ENCODE assay signal across 8 cellular contexts in genomic region chrX:108439434-108439883, GRCh38. TPM values are rescaled to one million over a fixed set of nuclear protein-coding genes. Genes with fewer than 3 reads are reported as not detected.
DNase-seq lines count a peak whose midpoint lies in the region; ATAC-seq and TF ChIP-seq lines count a peak whose summit lies in the region.

COL4A5 (plus strand) TSS chrX:108439838; CDS start chrX:108440126, 288 bp downstream.

- TF ChIP-seq CTCF in GM06990 (IDR thresholded peaks at IDR 0.05; ENCODE audit: insufficient read depth, low read length, poor library complexity, severe bottlenecking), result no peak

- peak within 1 kb of the TSS; percentile 87 for H4K12ac ChIP-seq in trophoblast cell (ENCODE audit: low read depth, low read length)

- H2BK12ac ChIP-seq in trophoblast cell (ENCODE audit: low read length), result no peak within 1 kb of the TSS

- peak within 1 kb of the TSS; percentile 71 for H3K4me2 ChIP-seq in trophoblast cell (ENCODE audit: low read length)

- H3K79me1 ChIP-seq in trophoblast cell (ENCODE audit: low read length), result peaks cover 10% of the 10 kb centered on the region

- peak within 1 kb of the TSS; percentile 86 for H3K27ac ChIP-seq in trophoblast cell (ENCODE audit: low read depth, low read length)

- peak within 1 kb of the TSS; percentile 23 for H2AK5ac ChIP-seq in trophoblast cell (ENCODE audit: low read length)

- peaks cover 3% of the 10 kb centered on the region for H3K79me2 ChIP-seq in trophoblast cell (ENCODE audit: control insufficient read depth, insufficient read depth, low read length, poor library complexity)

- WGBS in trophoblast cell (ENCODE audit: extremely low coverage, insufficient coverage, insufficient read length), result no CpG with 5 or more reads among the region's 12 CpGs

- intact Hi-C loops in left cardiac atrium (cut with DNase I), result no loop called here

- H2AFZ ChIP-seq in trophoblast cell (ENCODE audit: insufficient read depth, low read length, poor library complexity), result peak within 1 kb of the TSS; percentile 25

- H3K27me3 ChIP-seq in GM06990 (replicated peaks; ENCODE audit: control insufficient read depth, insufficient read depth, low read length), result no peaks in the 10 kb centered on the region; the same call in 1 of the 2 replicates
- no peaks in the 10 kb centered on the region for H3K27me3 ChIP-seq in trophoblast cell (ENCODE audit: insufficient read depth, low read length)

- no peaks in the 10 kb centered on the region for H3K4me1 ChIP-seq in trophoblast cell (ENCODE audit: control insufficient read depth in 1 of 2, insufficient read depth in 2 of 2, low read length in 2 of 2)

- H3K4me3 ChIP-seq in GM06990 (replicated peaks; ENCODE audit: low read depth, low read length), result peak within 1 kb of the TSS; percentile 29
- peak within 1 kb of the TSS; percentile 71 for H3K4me3 ChIP-seq in trophoblast cell (ENCODE audit: low read depth, low read length)

- H3K14ac ChIP-seq in trophoblast cell (ENCODE audit: low read length), result peak within 1 kb of the TSS; percentile 84

- peak within 1 kb of the TSS; percentile 87 for H3K9ac ChIP-seq in trophoblast cell (ENCODE audit: low read length)

- H2BK5ac ChIP-seq in trophoblast cell (ENCODE audit: low read depth, low read length, poor library complexity), result peak within 1 kb of the TSS; percentile 84

- DNase-seq in GM06990 (ENCODE audit: extremely low read depth, insufficient read length) (peak; percentile 20), NCI-H2081 (lab: John Stamatoyannopoulos, UW) (peak; percentile 87 to 95), amniotic epithelial cell (ENCODE audit: low read depth) (peak; percentile 93), left cardiac atrium (peak; percentile 52), trophoblast cell (peak; percentile 1 to 42), RKO (ENCODE audit: low spot score) (no peak)

- ATAC-seq in left cardiac atrium (peak; percentile 86 to 91), GM19035 (IDR thresholded peaks at IDR 0.05; ENCODE audit: unreplicated experiment) (no peak)
- no peak for ATAC-seq in activated CD4-positive, CD25-positive, alpha-beta regulatory T cell treated with anti-CD3 and anti-CD28 coated beads, Interleukin-2, amount 50 U/mL, for 24 hours

- no peaks in the 10 kb centered on the region for H3K9me3 ChIP-seq in trophoblast cell (ENCODE audit: insufficient read depth, low read depth, low read length)

- peak within 1 kb of the TSS; percentile 72 for H2BK120ac ChIP-seq in trophoblast cell (ENCODE audit: insufficient read depth, low read length, poor library complexity)

- H4K91ac ChIP-seq in trophoblast cell (ENCODE audit: low read depth, low read length), result peak within 1 kb of the TSS; percentile 74

- H3K4ac ChIP-seq in trophoblast cell (ENCODE audit: low read depth, low read length), result peak within 1 kb of the TSS; percentile 52

- no peaks in the 10 kb centered on the region for H3K36me3 ChIP-seq in GM06990 (ENCODE audit: control insufficient read depth, insufficient read depth, low read length)
- no peaks in the 10 kb centered on the region for H3K36me3 ChIP-seq in trophoblast cell (ENCODE audit: control insufficient read depth in 1 of 2, insufficient read depth in 2 of 2, low read length in 2 of 2)

- H3K18ac ChIP-seq in trophoblast cell (ENCODE audit: low read length), result no peak within 1 kb of the TSS

- peak within 1 kb of the TSS; percentile 73 for H4K8ac ChIP-seq in trophoblast cell (ENCODE audit: low read depth, low read length)

- no peak within 1 kb of the TSS for H3K23ac ChIP-seq in trophoblast cell (ENCODE audit: low read length)

RNA-seq across cellular contexts. Expression of gene COL4A5, which starts in this region (rescaled TPM):
- 10 to 100 TPM; 23.0 to 23.9 TPM for total RNA-seq in left cardiac atrium
- polyA plus RNA-seq in trophoblast cell (2013), result 40.7 and 49.7 TPM in 2 replicates

Comparison
In these comparisons a context has a peak if more than half of its experiments do, and no peak if none do; other contexts are left out.
1. ATAC-seq: peak in left cardiac atrium (2 of 2); none in GM19035 (single experiment) and activated CD4-positive, CD25-positive, alpha-beta regulatory T cell treated with anti-CD3 and anti-CD28 coated beads, Interleukin-2, amount 50 U/mL, for 24 hours (0 of 2).